ENCODE assay signal across 23 cellular contexts in the genomic region with DNA sequence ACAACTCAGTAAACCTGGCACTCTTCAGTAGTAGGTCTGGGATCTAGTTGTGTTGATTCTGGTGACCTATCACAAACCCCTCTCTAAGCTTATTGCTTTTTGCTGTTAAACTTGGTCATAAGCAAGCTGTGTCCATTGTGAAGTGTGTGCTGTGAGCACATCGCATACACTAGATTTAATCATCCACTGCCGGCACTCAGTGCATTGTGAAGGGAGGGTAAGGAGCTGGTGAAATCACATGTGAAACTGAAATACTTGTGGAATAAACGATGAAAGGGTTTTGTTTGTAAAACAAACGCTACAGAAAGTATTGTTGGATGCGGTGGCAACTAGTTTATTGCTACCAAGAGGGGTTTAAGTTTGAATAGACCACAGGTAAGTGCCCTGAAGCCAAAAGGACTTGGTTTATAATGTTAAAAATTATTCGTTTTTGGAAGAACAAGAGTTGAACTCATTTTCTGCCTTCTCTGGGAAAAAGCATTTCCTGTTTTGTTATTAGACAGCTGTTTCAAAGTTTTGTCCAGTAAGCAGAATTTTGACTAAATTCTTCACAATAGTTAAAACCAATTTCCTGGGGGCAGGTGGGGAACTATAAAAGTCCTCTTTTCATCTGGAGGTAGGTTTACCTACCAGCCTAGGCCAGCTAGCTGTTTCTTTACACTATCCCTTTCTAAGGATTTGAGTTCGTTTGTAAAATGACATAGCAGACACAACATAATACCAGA. TPM values are rescaled to one million over a fixed set of nuclear protein-coding genes. Genes with fewer than 3 reads are reported as not detected.
DNase-seq lines count a peak whose midpoint lies in the region; ATAC-seq and TF ChIP-seq lines count a peak whose summit lies in the region.
"Had no signal": no experiment of that assay in that cellular context is flagged by ENCODE, and none has a peak within 500 bp of the region (broad histone marks: within the 10 kb centered on the region; RNA-seq: fewer than 3 reads in every experiment).

No MANE protein-coding gene starts in this region.

- H3K4me3 ChIP-seq in endodermal cell (ENCODE audit: low read length): no peak overlapping the region
- H3K4me3 ChIP-seq: prostate gland had no signal

- no peaks in the 10 kb centered on the region for H3K9me3 ChIP-seq in endodermal cell (ENCODE audit: control insufficient read depth, low read length)
- H3K9me3 ChIP-seq: prostate gland, SK-N-SH had no signal

- no peaks in the 10 kb centered on the region for H3K27me3 ChIP-seq in endodermal cell (ENCODE audit: control insufficient read depth, insufficient read depth, low read length, poor library complexity, severe bottlenecking)
- H3K27me3 ChIP-seq: brain microvascular endothelial cell had no signal

- DNase-seq in activated naive CD4-positive, alpha-beta T cell treated with anti-CD3 and anti-CD28 coated beads, Interleukin-2, amount 10 ng/mL, durations not matched to agents 7 days and 5 days: no peak
- no peak for DNase-seq in activated naive CD4-positive, alpha-beta T cell treated with anti-CD3 and anti-CD28 coated beads for 36 hours
- no peak for DNase-seq in endodermal cell
- no peak for DNase-seq in left colon
- peak in 6 of 49 donors; percentile 6 to 32 (median 16) for DNase-seq in substantia nigra (lab: John Stamatoyannopoulos, UW)
- DNase-seq in GM10248 (ENCODE audit: extremely low spot score): no peak
- DNase-seq in activated T-cell treated with anti-CD3 and anti-CD28 coated beads, Interleukin-2, amount 50 U/mL, for 1 hour: no peak
- no peak for DNase-seq in NCI-H187 (lab: John Stamatoyannopoulos, UW)
- DNase-seq: activated naive CD8-positive, alpha-beta T cell treated with anti-CD3 and anti-CD28 coated beads, Interleukin-2, amount 50 U/mL, for 24 hours; brain microvascular endothelial cell; C1 segment of cervical spinal cord; immature natural killer cell; NCI-H1105 treated with DMSO at 0.1 percent for 48 hours; NCI-H748 treated with DMSO at 0.1 percent for 48 hours; nephron progenitor cell; PC-3; SK-N-SH; stimulated activated CD4-positive, alpha-beta T cell treated with anti-CD3 and anti-CD28 coated beads, Interleukin-4, amount 100 ng/mL, for 24 hours had no signal

- intact Hi-C loops in activated naive CD4-positive, alpha-beta T cell treated with anti-CD3 and anti-CD28 coated beads for 36 hours (cut with micrococcal nuclease): no loop called here
- intact Hi-C loops in left colon (cut with DNase I, micrococcal nuclease): no loop called here

- no peaks in the 10 kb centered on the region for H3K36me3 Mint-ChIP-seq in activated naive CD4-positive, alpha-beta T cell treated with anti-CD3 and anti-CD28 coated beads, Interleukin-2, amount 10 ng/mL, durations not matched to agents 7 days and 5 days
- H3K36me3 Mint-ChIP-seq in activated naive CD4-positive, alpha-beta T cell treated with anti-CD3 and anti-CD28 coated beads for 36 hours (ENCODE audit: low read depth): no peaks in the 10 kb centered on the region
- no peaks in the 10 kb centered on the region for H3K36me3 Mint-ChIP-seq in endodermal cell (ENCODE audit: low read depth)
- H3K36me3 Mint-ChIP-seq: immature natural killer cell, memory B cell had no signal

- CTCF ChIA-PET in activated naive CD4-positive, alpha-beta T cell treated with anti-CD3 and anti-CD28 coated beads, Interleukin-2, amount 10 ng/mL, durations not matched to agents 7 days and 5 days (lab: Charles Lee): interaction anchor here (8.9 kb wide), 1 partner anchor 143 kb away, joined by 192 read pairs; no protein-coding TSS in a partner anchor
- CTCF ChIA-PET in activated naive CD4-positive, alpha-beta T cell treated with anti-CD3 and anti-CD28 coated beads for 36 hours (lab: Charles Lee): interaction anchor here (0.6 to 2.6 kb wide), 3 partner anchors 142 to 607 kb away, joined by 3 to 9 read pairs (median 3); no protein-coding TSS in a partner anchor
- CTCF ChIA-PET in GM10248 (lab: Yijun Ruan, JAX): interaction anchor here (1.2 to 11.8 kb wide), 3 partner anchors 18 to 143 kb away, joined by 4 to 197 read pairs (median 4); no protein-coding TSS in a partner anchor

- peaks cover 6% of the 10 kb centered on the region for H3K36me3 ChIP-seq in endodermal cell (ENCODE audit: control insufficient read depth, insufficient read depth, low read length)
- H3K36me3 ChIP-seq: brain microvascular endothelial cell, prostate gland had no signal

- no peaks in the 10 kb centered on the region for H3K27me3 Mint-ChIP-seq in activated naive CD4-positive, alpha-beta T cell treated with anti-CD3 and anti-CD28 coated beads, Interleukin-2, amount 10 ng/mL, durations not matched to agents 7 days and 5 days
- H3K27me3 Mint-ChIP-seq in activated naive CD4-positive, alpha-beta T cell treated with anti-CD3 and anti-CD28 coated beads for 36 hours (ENCODE audit: low read depth): no peaks in the 10 kb centered on the region
- no peaks in the 10 kb centered on the region for H3K27me3 Mint-ChIP-seq in endodermal cell (ENCODE audit: insufficient read depth)
- H3K27me3 Mint-ChIP-seq: activated naive CD8-positive, alpha-beta T cell treated with anti-CD3 and anti-CD28 coated beads, Interleukin-2, amount 50 U/mL, for 24 hours; activated T-helper 17 cell treated with anti-CD3 and anti-CD28 coated beads, Interleukin-2, amount 50 U/mL, for 72 hours; dendritic cell treated with granulocyte-macrophage colony-stimulating factor and Interleukin-4, amounts not matched to agents 40 ng/mL and 50 ng/mL, for 4 days; memory B cell had no signal

- peak overlapping the region; percentile 53 for H3K27ac Mint-ChIP-seq in activated naive CD4-positive, alpha-beta T cell treated with anti-CD3 and anti-CD28 coated beads, Interleukin-2, amount 10 ng/mL, durations not matched to agents 7 days and 5 days
- H3K27ac Mint-ChIP-seq in activated naive CD4-positive, alpha-beta T cell treated with anti-CD3 and anti-CD28 coated beads for 36 hours: no peak overlapping the region
- peak overlapping the region; percentile 42 for H3K27ac Mint-ChIP-seq in endodermal cell
- H3K27ac Mint-ChIP-seq: activated naive CD8-positive, alpha-beta T cell treated with anti-CD3 and anti-CD28 coated beads, Interleukin-2, amount 50 U/mL, for 24 hours; activated T-helper 17 cell treated with anti-CD3 and anti-CD28 coated beads, Interleukin-2, amount 50 U/mL, for 72 hours; dendritic cell treated with granulocyte-macrophage colony-stimulating factor and Interleukin-4, amounts not matched to agents 40 ng/mL and 50 ng/mL, for 4 days; memory B cell; nephron progenitor cell had no signal

- WGBS in endodermal cell (ENCODE audit: insufficient coverage in 1 of 2, insufficient read length in 1 of 2), 2 experiments: 85 to 91% methylated on average over 7 of the region's 7 CpGs

- H3K9ac ChIP-seq in endodermal cell (ENCODE audit: extremely low read depth, low read length, poor library complexity, severe bottlenecking): no peak overlapping the region
- H3K9ac ChIP-seq: SK-N-SH had no signal

- H3K27ac ChIP-seq in endodermal cell (ENCODE audit: low read depth, low read length) (no peak overlapping the region), substantia nigra (ENCODE audit: low read depth, low read length, poor library complexity, severe bottlenecking) (peak overlapping the region; percentile 26)
- H3K27ac ChIP-seq: brain microvascular endothelial cell, prostate gland had no signal

- TF ChIP-seq CTCF in endodermal cell (conservative IDR thresholded peaks at IDR 0.05) (no peak), GM10248 (IDR thresholded peaks at IDR 0.05; ENCODE audit: control extremely low read depth, extremely low read depth, low read depth, missing control alignments) (no peak)

- ATAC-seq in left colon: peak; percentile 15
- ATAC-seq: activated CD4-positive, CD25-positive, alpha-beta regulatory T cell treated with anti-CD3 and anti-CD28 coated beads, Interleukin-2, amount 50 U/mL, for 24 hours; activated naive CD8-positive, alpha-beta T cell treated with anti-CD3 and anti-CD28 coated beads, Interleukin-2, amount 50 U/mL, for 24 hours; activated T-helper 17 cell treated with anti-CD3 and anti-CD28 coated beads, Interleukin-2, amount 50 U/mL, for 72 hours; PC-3 had no signal

- H3K9me3 Mint-ChIP-seq in activated naive CD4-positive, alpha-beta T cell treated with anti-CD3 and anti-CD28 coated beads, Interleukin-2, amount 10 ng/mL, durations not matched to agents 7 days and 5 days: no peaks in the 10 kb centered on the region
- H3K9me3 Mint-ChIP-seq in activated naive CD4-positive, alpha-beta T cell treated with anti-CD3 and anti-CD28 coated beads for 36 hours: no peaks in the 10 kb centered on the region
- H3K9me3 Mint-ChIP-seq in endodermal cell: no peaks in the 10 kb centered on the region
- H3K9me3 Mint-ChIP-seq: activated naive CD8-positive, alpha-beta T cell treated with anti-CD3 and anti-CD28 coated beads, Interleukin-2, amount 50 U/mL, for 24 hours; activated T-helper 17 cell treated with anti-CD3 and anti-CD28 coated beads, Interleukin-2, amount 50 U/mL, for 72 hours; dendritic cell treated with granulocyte-macrophage colony-stimulating factor and Interleukin-4, amounts not matched to agents 40 ng/mL and 50 ng/mL, for 4 days; immature natural killer cell; memory B cell; nephron progenitor cell had no signal

- no peaks in the 10 kb centered on the region for H3K4me1 ChIP-seq in endodermal cell (ENCODE audit: control insufficient read depth, insufficient read depth, low read length)

- POLR2A ChIA-PET in GM10248 (lab: Yijun Ruan, JAX): interaction anchor here (0.7 kb wide), 1 partner anchor 34 kb away, joined by 7 read pairs; no protein-coding TSS in a partner anchor

- H3K4me3 Mint-ChIP-seq in activated naive CD4-positive, alpha-beta T cell treated with anti-CD3 and anti-CD28 coated beads, Interleukin-2, amount 10 ng/mL, durations not matched to agents 7 days and 5 days: no peak overlapping the region
- H3K4me3 Mint-ChIP-seq in activated naive CD4-positive, alpha-beta T cell treated with anti-CD3 and anti-CD28 coated beads for 36 hours: no peak overlapping the region
- no peak overlapping the region for H3K4me3 Mint-ChIP-seq in endodermal cell
- H3K4me3 Mint-ChIP-seq: activated naive CD8-positive, alpha-beta T cell treated with anti-CD3 and anti-CD28 coated beads, Interleukin-2, amount 50 U/mL, for 24 hours; activated T-helper 17 cell treated with anti-CD3 and anti-CD28 coated beads, Interleukin-2, amount 50 U/mL, for 72 hours; dendritic cell treated with granulocyte-macrophage colony-stimulating factor and Interleukin-4, amounts not matched to agents 40 ng/mL and 50 ng/mL, for 4 days; immature natural killer cell; memory B cell; nephron progenitor cell had no signal

- peaks cover 35% of the 10 kb centered on the region for H3K4me1 Mint-ChIP-seq in activated naive CD4-positive, alpha-beta T cell treated with anti-CD3 and anti-CD28 coated beads, Interleukin-2, amount 10 ng/mL, durations not matched to agents 7 days and 5 days
- peaks cover 7% of the 10 kb centered on the region for H3K4me1 Mint-ChIP-seq in activated naive CD4-positive, alpha-beta T cell treated with anti-CD3 and anti-CD28 coated beads for 36 hours (ENCODE audit: low read depth)
- H3K4me1 Mint-ChIP-seq in endodermal cell: peaks cover 10% of the 10 kb centered on the region
- H3K4me1 Mint-ChIP-seq: nephron progenitor cell had no signal

RNA-seq across cellular contexts. Expression of a gene that starts 24.6 kb away (rescaled TPM):
- total RNA-seq in activated naive CD4-positive, alpha-beta T cell treated with anti-CD3 and anti-CD28 coated beads for 36 hours: 1 to 10 TPM; 7.6 to 9.1 TPM
- total RNA-seq in endodermal cell: 10 to 100 TPM; 45.1 to 53.0 TPM
- 25.6 TPM for polyA plus RNA-seq in endodermal cell (2013, experiment 1 of 2)
- polyA plus RNA-seq in endodermal cell (2013, experiment 2 of 2): 21.9 TPM
- 100 to 1,000 TPM; 129 to 131 TPM for total RNA-seq in left colon

Comparison
In these comparisons a context has a peak if more than half of its experiments do, and no peak if none do; other contexts are left out.
1. RNA of a gene that starts 24.6 kb away (total RNA-seq): 129 to 131 TPM in left colon and 45.1 to 53.0 TPM in endodermal cell; 7.6 to 9.1 TPM in activated naive CD4-positive, alpha-beta T cell treated with anti-CD3 and anti-CD28 coated beads for 36 hours; every median in the first group is over 4 times any median in the second.